Comparison of ENCODE assay signal across 17 cellular contexts in the genomic region with DNA sequence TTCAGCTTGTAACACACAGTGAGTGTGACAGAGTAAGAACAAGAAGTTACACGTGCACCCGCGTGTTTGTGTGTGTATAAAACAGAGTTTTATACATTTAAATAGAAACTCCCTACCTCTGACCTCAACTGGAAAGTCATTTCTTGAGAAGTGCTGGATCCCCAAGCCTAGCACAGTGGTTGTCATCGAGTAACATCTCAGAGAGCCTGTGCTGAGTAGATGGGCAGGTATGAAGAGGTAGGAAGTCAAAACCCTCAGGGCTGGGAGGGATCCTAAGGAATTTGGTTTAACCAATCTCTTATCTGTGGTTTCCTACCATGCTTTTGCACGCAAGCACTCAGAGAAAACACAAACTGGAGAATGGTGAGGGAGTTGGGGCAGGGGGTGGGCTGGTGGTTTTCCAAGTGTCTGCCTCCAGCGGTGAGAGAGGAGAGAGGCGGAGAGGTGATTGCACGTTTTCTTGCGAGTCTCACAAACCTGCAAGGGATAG. TPM values are rescaled to one million over a fixed set of nuclear protein-coding genes. Genes with fewer than 3 reads are reported as not detected.
DNase-seq lines count a peak whose midpoint lies in the region; ATAC-seq and TF ChIP-seq lines count a peak whose summit lies in the region.
"Had no signal": no experiment of that assay in that cellular context is flagged by ENCODE, and none has a peak within 500 bp of the region (broad histone marks: within the 10 kb centered on the region; RNA-seq: fewer than 3 reads in every experiment).

No MANE protein-coding gene starts in this region.

- peaks cover 8% of the 10 kb centered on the region for H3K9me3 Mint-ChIP-seq in T-helper 1 cell treated with Interleukin-12 subunit alpha and Interleukin-12 subunit beta and Interleukin-4 antibody, amounts not matched to agents 30 μg/mL and 1 μg/mL, for 36 hours

- H3K27ac ChIP-seq in mammary epithelial cell (ENCODE audit: insufficient read depth, low read depth, low read length) (no peak overlapping the region), mesenchymal stem cell (ENCODE audit: low read length, poor library complexity, severe bottlenecking) (no peak overlapping the region)
- H3K27ac ChIP-seq: 22Rv1 had no signal

- no peaks in the 10 kb centered on the region for H3K36me3 ChIP-seq in mammary epithelial cell (ENCODE audit: insufficient read depth, low read length)
- no peaks in the 10 kb centered on the region for H3K36me3 ChIP-seq in mesenchymal stem cell (ENCODE audit: control insufficient read depth in 1 of 2, insufficient read depth in 2 of 2, low read depth in 1 of 2, low read length in 2 of 2)

- no TSS peak for BruUV-seq in mammary epithelial cell (replicated peaks; lab: Mats Ljungman, UMichigan)

- peaks cover 6% of the 10 kb centered on the region for H3K36me3 Mint-ChIP-seq in T-helper 1 cell treated with Interleukin-12 subunit alpha and Interleukin-12 subunit beta and Interleukin-4 antibody, amounts not matched to agents 30 μg/mL and 1 μg/mL, for 36 hours (ENCODE audit: low read depth)

- DNase-seq in T-helper 1 cell: no peak
- DNase-seq in OCI-M1 (lab: John Stamatoyannopoulos, UW): peak; percentile 82
- DNase-seq in mammary epithelial cell: peak; percentile 88
- peak; percentile 62 for DNase-seq in mesenchymal stem cell
- DNase-seq in NCI-H1694 (lab: John Stamatoyannopoulos, UW): no peak
- DNase-seq in hepatic stellate cell (ENCODE audit: low spot score): no peak
- DNase-seq: activated T-cell treated with anti-CD3 and anti-CD28 coated beads for 4 hours; amygdala; C1 segment of cervical spinal cord; NCI-H1417 treated with DMSO at 0.1 percent for 48 hours; NCI-H446 treated with DMSO at 0.1 percent for 48 hours; occipital lobe; stimulated activated naive CD4-positive, alpha-beta T cell had no signal

- no peak overlapping the region for H3K9ac ChIP-seq in mammary epithelial cell (ENCODE audit: insufficient read depth, low read length)
- no peak overlapping the region for H3K9ac ChIP-seq in mesenchymal stem cell (ENCODE audit: low read length)

- dilution Hi-C loops in mammary epithelial cell (cut with HindIII; ENCODE audit: low sequenced_read_pairs): no loop called here

- in situ Hi-C loops in mammary epithelial cell (cut with MboI; ENCODE audit: low sequenced_read_pairs in 2 of 2): no loop called here

- H3K4me2 ChIP-seq in mammary epithelial cell (ENCODE audit: insufficient read depth, low read depth, low read length) (peak overlapping the region; percentile 29), mesenchymal stem cell (ENCODE audit: low read length, poor library complexity, severe bottlenecking) (no peak overlapping the region)

- no peak overlapping the region for H3K4ac ChIP-seq in mesenchymal stem cell (ENCODE audit: low read depth in 1 of 2, low read length in 2 of 2)

- peaks cover 79% of the 10 kb centered on the region for H3K27me3 Mint-ChIP-seq in T-helper 1 cell treated with Interleukin-12 subunit alpha and Interleukin-12 subunit beta and Interleukin-4 antibody, amounts not matched to agents 30 μg/mL and 1 μg/mL, for 36 hours (ENCODE audit: low read depth)

- WGBS in mammary epithelial cell (ENCODE audit: low coverage, missing lambda C conversion rate): 49% methylated on average over 7 of the region's 9 CpGs
- WGBS in mesenchymal stem cell: 30% methylated on average over 6 of the region's 9 CpGs

- CTCF ChIA-PET in mammary epithelial cell (lab: Charles Lee; ENCODE audit: low non-redundant PET): no interaction called here

- no peaks in the 10 kb centered on the region for H4K20me1 ChIP-seq in mammary epithelial cell (ENCODE audit: insufficient read depth, low read length)

- no peak overlapping the region for H2BK120ac ChIP-seq in mesenchymal stem cell (ENCODE audit: low read depth, low read length)

- H3K14ac ChIP-seq in mesenchymal stem cell (ENCODE audit: low read length in 2 of 2): no peak overlapping the region

- H3K4me3 Mint-ChIP-seq in T-helper 1 cell treated with Interleukin-12 subunit alpha and Interleukin-12 subunit beta and Interleukin-4 antibody, amounts not matched to agents 30 μg/mL and 1 μg/mL, for 36 hours: peak overlapping the region; percentile 51

- H2AK5ac ChIP-seq in mesenchymal stem cell (ENCODE audit: low read length, severe bottlenecking): no peak overlapping the region

- H3K79me2 ChIP-seq in mammary epithelial cell (ENCODE audit: insufficient read depth, low read length): no peaks in the 10 kb centered on the region

- no peaks in the 10 kb centered on the region for H3K79me1 ChIP-seq in mesenchymal stem cell (replicated peaks; ENCODE audit: low read length, poor library complexity, severe bottlenecking)

- no peak for ATAC-seq in GM21423 (IDR thresholded peaks at IDR 0.05; ENCODE audit: unreplicated experiment)

- H3K4me3 ChIP-seq in mammary epithelial cell (replicated peaks in 1 of 3; ENCODE audit: insufficient read depth in 1 of 3, low read depth in 2 of 3, low read length in 3 of 3) (no peak overlapping the region), mesenchymal stem cell (ENCODE audit: insufficient read depth in 1 of 2, low read depth in 1 of 2, low read length in 2 of 2) (no peak overlapping the region)

- H4K91ac ChIP-seq in mesenchymal stem cell (ENCODE audit: low read length): no peak overlapping the region

- peak overlapping the region; percentile 36 for H2AFZ ChIP-seq in mammary epithelial cell (ENCODE audit: low read depth, low read length)
- no peak overlapping the region for H2AFZ ChIP-seq in mesenchymal stem cell (ENCODE audit: low read depth, low read length)

- no peak overlapping the region for H2BK15ac ChIP-seq in mesenchymal stem cell (ENCODE audit: low read depth, poor library complexity, severe bottlenecking)

- intact Hi-C loops in mammary epithelial cell (cut with micrococcal nuclease): no loop called here

- no peak overlapping the region for H3K27ac Mint-ChIP-seq in T-helper 1 cell treated with Interleukin-12 subunit alpha and Interleukin-12 subunit beta and Interleukin-4 antibody, amounts not matched to agents 30 μg/mL and 1 μg/mL, for 36 hours

- no peak overlapping the region for H2BK5ac ChIP-seq in mesenchymal stem cell (ENCODE audit: low read depth, low read length, poor library complexity, severe bottlenecking)

- H4K8ac ChIP-seq in mesenchymal stem cell (ENCODE audit: low read length): no peak overlapping the region

- H3K18ac ChIP-seq in mesenchymal stem cell (ENCODE audit: low read depth in 1 of 2, low read length in 2 of 2): no peak overlapping the region

- H3K23ac ChIP-seq in mesenchymal stem cell (ENCODE audit: low read length in 2 of 2): no peak overlapping the region

- H3K4me1 Mint-ChIP-seq in T-helper 1 cell treated with Interleukin-12 subunit alpha and Interleukin-12 subunit beta and Interleukin-4 antibody, amounts not matched to agents 30 μg/mL and 1 μg/mL, for 36 hours (ENCODE audit: low read depth): peaks cover 29% of the 10 kb centered on the region

- no peaks in the 10 kb centered on the region for H3K27me3 ChIP-seq in mammary epithelial cell (ENCODE audit: insufficient read depth, low read length)
- peaks cover 65 to 87% of the 10 kb centered on the region in 2 experiments for H3K27me3 ChIP-seq in mesenchymal stem cell (ENCODE audit: control insufficient read depth in 1 of 2, insufficient read depth in 1 of 2, low read length in 2 of 2)

- H3K9me3 ChIP-seq in mammary epithelial cell (replicated peaks; ENCODE audit: insufficient read depth, low read length) (no peaks in the 10 kb centered on the region), mesenchymal stem cell (ENCODE audit: control insufficient read depth, low read length) (peaks cover 31% of the 10 kb centered on the region)

- peaks cover 23% of the 10 kb centered on the region for H3K4me1 ChIP-seq in mammary epithelial cell (ENCODE audit: insufficient read depth, low read length)
- no peaks in the 10 kb centered on the region for H3K4me1 ChIP-seq in mesenchymal stem cell (ENCODE audit: control insufficient read depth, insufficient read depth, low read depth, low read length)

- peak; percentile 14 to 27 for TF ChIP-seq CTCF in mammary epithelial cell (conservative IDR thresholded peaks at IDR 0.05 in 1 of 2, IDR thresholded peaks at IDR 0.05 in 1 of 2; ENCODE audit: extremely low read depth in 1 of 2, insufficient read depth in 1 of 2, low read depth in 1 of 2, low read length in 2 of 2)

- no peak overlapping the region for H2BK12ac ChIP-seq in mesenchymal stem cell (ENCODE audit: low read length in 2 of 2)

RNA-seq across cellular contexts. Expression of gene ACOXL, which starts 9.2 kb away (rescaled TPM):
- 1 to 10 TPM in 1 of 2 donors, not detected in 1; 1.0 TPM for total RNA-seq in mammary epithelial cell
- polyA plus RNA-seq in mammary epithelial cell: 0.96 TPM
- polyA minus RNA-seq in mammary epithelial cell: not detected
- polyA plus RNA-seq in mesenchymal stem cell (2013, experiment 1 of 2): 0.04 TPM
- 0.01 TPM for polyA plus RNA-seq in mesenchymal stem cell (2013, experiment 2 of 2)
- total RNA-seq: occipital lobe, skeletal muscle tissue had no signal

Comparison
In these comparisons a context has a peak if more than half of its experiments do, and no peak if none do; other contexts are left out.
1. DNase-seq: peak in OCI-M1 (single experiment), mammary epithelial cell (single experiment) and mesenchymal stem cell (single experiment); none in T-helper 1 cell (0 of 5), NCI-H1694 (single experiment) and hepatic stellate cell (single experiment).